In genomic region chr7:3282457-3282856, GRCh38 we compare ENCODE assay signal across 2 cellular contexts.
TF ChIP-seq lines count a peak whose summit lies in the region.

No MANE protein-coding gene starts in this region.

TF ChIP-seq in GM23338, 12 proteins besides CTCF, POLR2A, EP300 and RAD21:
- TF ChIP-seq ETS1 (IDR thresholded peaks at IDR 0.05) (no peak), REST (IDR thresholded peaks at IDR 0.05; ENCODE audit: unreplicated experiment) (no peak), NANOG (IDR thresholded peaks at IDR 0.05; ENCODE audit: borderline replicate concordance) (no peak), ZNF114 (CRISPR knock-in tag; IDR thresholded peaks at IDR 0.05) (no peak), STAT1 (IDR thresholded peaks at IDR 0.05; ENCODE audit: unreplicated experiment) (no peak), EZH2 (IDR thresholded peaks at IDR 0.05; ENCODE audit: low read depth, unreplicated experiment) (no peak), ZNF331 (CRISPR knock-in tag; IDR thresholded peaks at IDR 0.05; ENCODE audit: low read depth) (no peak), CREB1 (CRISPR knock-in tag; IDR thresholded peaks at IDR 0.05; ENCODE audit: low read depth) (no peak), JUNB (IDR thresholded peaks at IDR 0.05; ENCODE audit: unreplicated experiment) (no peak), EZH2phosphoT487 (IDR thresholded peaks at IDR 0.05; ENCODE audit: unreplicated experiment) (no peak), POLR2AphosphoS5 (IDR thresholded peaks at IDR 0.05; ENCODE audit: low read depth) (no peak), ZNF462 (CRISPR knock-in tag; IDR thresholded peaks at IDR 0.05) (no peak)

TF ChIP-seq in H1, 55 proteins besides CTCF, POLR2A, EP300 and RAD21:
- TF ChIP-seq BCL11A (IDR thresholded peaks at IDR 0.05; ENCODE audit: low read depth in 2 of 2, low read length in 2 of 2), result no peak
